In the genomic region with DNA sequence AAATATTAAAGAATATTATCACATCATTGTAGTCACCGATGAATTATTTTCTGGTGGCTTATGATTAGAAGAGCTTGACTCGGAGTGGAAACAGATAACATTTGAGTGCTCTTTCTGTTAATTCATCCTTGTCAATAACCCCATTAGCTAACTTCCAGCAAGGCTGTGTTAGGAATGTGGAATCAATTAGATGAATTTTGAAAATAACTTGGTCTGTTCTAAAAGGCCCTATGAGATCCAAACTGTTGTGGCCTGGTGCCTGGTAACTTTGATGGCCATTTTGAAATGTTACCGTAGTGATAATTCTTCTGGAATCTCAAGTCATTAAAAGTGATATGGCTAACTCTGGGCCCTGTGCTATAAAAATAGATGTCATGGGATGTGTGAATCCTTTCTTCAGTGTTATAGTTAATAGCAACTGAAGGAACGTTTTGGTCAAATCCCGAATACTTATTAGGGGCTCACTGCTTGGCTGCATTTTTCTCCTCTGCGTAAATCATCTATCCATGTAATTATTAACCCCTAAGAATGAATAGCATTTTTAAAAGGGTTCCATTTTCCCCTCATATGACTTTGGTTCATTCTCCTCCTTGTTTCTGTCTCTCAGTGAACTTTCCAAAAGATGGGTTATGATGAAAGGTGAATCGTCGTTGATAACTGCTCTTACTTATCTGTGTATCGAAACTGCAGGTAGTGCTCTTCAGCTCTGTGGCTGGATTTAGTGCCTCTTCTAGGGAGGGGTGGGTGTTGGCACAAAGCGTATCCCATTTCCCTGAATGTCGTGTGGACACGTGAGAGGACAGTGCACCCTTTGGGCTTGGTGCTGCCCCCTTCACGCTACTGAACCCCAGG, we compare ENCODE assay signal across 1 cellular context.
TF ChIP-seq lines count a peak whose summit lies in the region.

No MANE protein-coding gene starts in this region.

TF ChIP-seq in SK-N-SH, 30 proteins besides CTCF, POLR2A, EP300 and RAD21:
- TF ChIP-seq SIN3A (IDR thresholded peaks at IDR 0.05; ENCODE audit: borderline replicate concordance, low read depth, low read length) (no peak), RCOR1 (IDR thresholded peaks at IDR 0.05; ENCODE audit: low read length) (0 out of 2 replicates have a peak, but pooled peaks have one; percentile 18)
